ENCODE assay signal across 8 cellular contexts in the genomic region with DNA sequence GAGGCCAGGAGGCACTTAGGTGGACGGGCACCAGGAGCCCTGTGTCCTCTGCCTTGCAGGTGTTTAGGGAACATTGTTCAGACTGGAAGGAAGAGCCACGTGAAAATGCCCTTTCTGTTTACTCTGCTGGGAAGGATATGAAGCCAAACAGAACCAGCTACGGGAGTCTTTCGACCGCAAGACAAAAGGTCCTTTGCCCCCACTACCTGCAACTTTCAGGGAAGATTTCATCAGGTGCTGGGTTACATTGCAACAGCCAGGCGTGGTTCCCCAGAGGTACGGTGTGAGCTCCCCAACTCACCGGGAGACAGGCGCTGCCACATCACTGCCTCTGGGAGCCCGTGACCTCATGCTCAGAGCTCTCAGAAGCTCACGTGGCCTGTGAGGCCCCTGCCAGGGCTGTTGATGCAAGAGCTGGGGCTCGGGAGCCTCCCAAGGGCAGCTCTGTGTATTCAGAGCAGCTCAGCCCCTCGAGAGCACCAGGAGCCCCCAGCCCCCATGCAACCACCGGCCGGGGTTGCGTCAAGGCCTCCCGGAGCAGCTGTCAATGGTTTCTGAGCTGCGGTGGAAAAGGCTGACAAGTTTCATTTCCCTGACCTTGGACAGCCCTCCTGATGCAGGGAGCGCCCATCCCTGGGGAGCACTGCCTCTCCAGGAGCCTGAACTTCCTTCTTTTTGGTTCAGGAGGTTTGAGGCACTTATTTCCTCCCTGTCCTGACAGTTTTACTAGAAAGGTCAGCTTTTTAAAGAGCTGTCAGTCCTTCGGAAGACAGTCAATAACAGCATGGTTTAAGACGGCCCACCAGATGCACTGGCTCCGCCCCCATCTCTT. TPM values are rescaled to one million over a fixed set of nuclear protein-coding genes. Genes with fewer than 3 reads are reported as not detected.
DNase-seq lines count a peak whose midpoint lies in the region; ATAC-seq, FAIRE-seq and TF ChIP-seq lines count a peak whose summit lies in the region.

No MANE protein-coding gene starts in this region.

- no peak for TF ChIP-seq EP300 in GM12878 (IDR thresholded peaks at IDR 0.05; ENCODE audit: borderline replicate concordance in 1 of 2, control insufficient read depth in 1 of 2, low read depth in 2 of 2, low read length in 2 of 2)

- no peaks in the 10 kb centered on the region for H3K79me2 ChIP-seq in GM12878 (ENCODE audit: control insufficient read depth, insufficient read depth, low read length)

- FAIRE-seq in GM12878 (lab: Jason Lieb, UNC) (no peak), GM12891 (lab: Jason Lieb, UNC) (no peak)

- H3K4me3 ChIP-seq in GM12878 (no peak overlapping the region), liver (ENCODE audit: low read depth in 1 of 3, low read length in 3 of 3) (no peak overlapping the region)

- RAD21 ChIA-PET in GM12878 (lab: Charles Lee; ENCODE audit: unreplicated experiment) = interaction anchor here (0.7 to 1.3 kb wide), 4 partner anchors 15 to 197 kb away, joined by 3 read pairs; partner anchors contain the start of genes CBX4 and CBX8

- DNase-seq in AG08396 (ENCODE audit: low spot score) = peak; percentile 71
- peak; percentile 97 for DNase-seq in HuH-7 (ENCODE audit: low spot score)
- peak; percentile 88 for DNase-seq in RWPE1 (ENCODE audit: low spot score)
- no peak for DNase-seq in GM12878 (ENCODE audit: low read depth, low spot score)
- DNase-seq in stimulated activated CD8-positive, alpha-beta memory T cell treated with anti-CD3 and anti-CD28 coated beads, Interleukin-4, amount 100 ng/mL, for 48 hours = peak; percentile 76
- DNase-seq in GM12891 (ENCODE audit: insufficient read length, low spot score) = no peak

- no peak overlapping the region for H3K4me2 ChIP-seq in GM12878 (ENCODE audit: control insufficient read depth, insufficient read depth)

- H3K4me1 ChIP-seq in GM12878 (ENCODE audit: control insufficient read depth, insufficient read depth, low read length) = 0 out of 2 replicates have a peak, but pooled peaks cover 4% of the 10 kb centered on the region
- peaks cover 32 to 54% (median 48%) of the 10 kb centered on the region in 4 donors for H3K4me1 ChIP-seq in liver (ENCODE audit: control insufficient read depth in 4 of 4, insufficient read depth in 4 of 4, low read length in 3 of 4)

- in situ Hi-C loops in GM12878 (cut with MboI) = no loop called here

- WGBS in GM12878 (ENCODE audit: insufficient coverage, insufficient replicate concordance, low lambda C conversion rate, missing lambda C conversion rate) = 24% methylated on average over 22 of the region's 22 CpGs
- WGBS in liver = 24% methylated on average over 22 of the region's 22 CpGs

- H3K27me3 ChIP-seq in GM12878 (replicated peaks in 1 of 2; ENCODE audit: control insufficient read depth in 2 of 2, insufficient read depth in 2 of 2, low read length in 1 of 2) = peaks cover 1 to 3% of the 10 kb centered on the region in 2 experiments; a peak in 2 of 4 replicates
- H3K27me3 ChIP-seq in liver (ENCODE audit: control insufficient read depth in 4 of 4, insufficient read depth in 4 of 4, low read length in 3 of 4) = no peaks in the 10 kb centered on the region

- no peaks in the 10 kb centered on the region for H4K20me1 ChIP-seq in GM12878 (ENCODE audit: control insufficient read depth, insufficient read depth)

- H3K36me3 ChIP-seq in GM12878 (ENCODE audit: control insufficient read depth in 2 of 2, insufficient read depth in 2 of 2, low read length in 1 of 2) (no peaks in the 10 kb centered on the region), liver (ENCODE audit: control insufficient read depth in 4 of 4, insufficient read depth in 3 of 4, low read depth in 1 of 4, low read length in 3 of 4) (no peaks in the 10 kb centered on the region)

- TF ChIP-seq RAD21 in GM12878 (IDR thresholded peaks at IDR 0.05; ENCODE audit: insufficient read depth, low read depth, low read length) (no peak), liver (IDR thresholded peaks at IDR 0.05) (peak; percentile 10 to 34)

- peak; percentile 68 for ATAC-seq in GM12878
- ATAC-seq in GM18519 (IDR thresholded peaks at IDR 0.05; ENCODE audit: low FRiP score, unreplicated experiment) = no peak

- POLR2A ChIA-PET in RWPE1 (lab: Yijun Ruan, JAX; ENCODE audit: low non-redundant PET) (interaction anchor here (0.5 to 1.1 kb wide), 3 partner anchors 155 to 247 kb away, joined by 3 to 4 read pairs (median 3); partner anchors contain the start of gene CBX4), GM12878 (lab: Charles Lee) (interaction anchor here (0.6 kb wide), 1 partner anchor 1231 kb away, joined by 3 read pairs; no protein-coding TSS in a partner anchor)

- SMC1A ChIA-PET in GM12878 (lab: Charles Lee; ENCODE audit: uncharacterized antibody, unreplicated experiment) = interaction anchor here (1.1 to 1.5 kb wide), 3 partner anchors 12 to 23 kb away, joined by 3 to 5 read pairs (median 3); no protein-coding TSS in a partner anchor

- H3K9ac ChIP-seq in GM12878 (ENCODE audit: control insufficient read depth, insufficient read depth, low read length) = no peak overlapping the region
- H3K9ac ChIP-seq in liver (ENCODE audit: low read depth in 1 of 2, low read length in 2 of 2) = peak overlapping the region; percentile 10 to 71

- H3K27ac ChIP-seq in RWPE1 (peak overlapping the region; percentile 86), GM12878 (ENCODE audit: control insufficient read depth, insufficient read depth) (no peak overlapping the region), liver (ENCODE audit: low read depth in 1 of 2, low read length in 2 of 2) (peak overlapping the region; percentile 14 to 55)

- H3K9me3 ChIP-seq in GM12878 (replicated peaks; ENCODE audit: control insufficient read depth, insufficient read depth, low read length) = no peaks in the 10 kb centered on the region
- no peaks in the 10 kb centered on the region for H3K9me3 ChIP-seq in liver (ENCODE audit: control insufficient read depth in 4 of 4, low read length in 3 of 4)

- peak overlapping the region; percentile 24; the same call in 1 of the 2 replicates for H2AFZ ChIP-seq in GM12878 (ENCODE audit: control insufficient read depth, low read depth, low read length)

- CTCF ChIA-PET in RWPE1 (lab: Yijun Ruan, JAX) (interaction anchor here (0.5 to 1.4 kb wide), 7 partner anchors 15 to 998 kb away, joined by 3 to 5 read pairs (median 3); partner anchors contain the start of genes CBX4 and CHMP6), GM12878 (lab: Yijun Ruan, JAX) (interaction anchor here (0.8 to 2.4 kb wide), 8 partner anchors 10 to 252 kb away, joined by 3 to 12 read pairs (median 4); no protein-coding TSS in a partner anchor)

- BruUV-seq in GM12878 (replicated peaks; lab: Mats Ljungman, UMichigan) = no TSS peak

- TF ChIP-seq POLR2A in GM12878 (IDR thresholded peaks at IDR 0.05; ENCODE audit: low read depth, low read length) (no peak; the same call in 1 of the 2 replicates), GM12891 (IDR thresholded peaks at IDR 0.05; ENCODE audit: low read depth, low read length) (no peak)

- intact Hi-C loops in GM12878 (cut with micrococcal nuclease; ENCODE audit: unreplicated experiment) = no loop called here

- TF ChIP-seq CTCF in RWPE1 (conservative IDR thresholded peaks at IDR 0.05; ENCODE audit: low read depth) (no peak), GM12878 (IDR thresholded peaks at IDR 0.05 in 2 of 3, conservative IDR thresholded peaks at IDR 0.05 in 1 of 3; ENCODE audit: control insufficient read depth in 2 of 3, extremely low read depth in 1 of 3, insufficient read depth in 1 of 3, low read depth in 3 of 3, low read length in 3 of 3) (no peak), liver (IDR thresholded peaks at IDR 0.05; ENCODE audit: low read depth, low read length, missing input control) (no peak)

TF ChIP-seq in GM12891, 5 proteins besides CTCF, POLR2A, EP300 and RAD21 (continues in another document):
- no peak for TF ChIP-seq POU2F2 (IDR thresholded peaks at IDR 0.05; ENCODE audit: low read depth, low read length)

RNA-seq across cellular contexts. Expression of gene TBC1D16, which starts 42.1 kb away (rescaled TPM):
- total RNA-seq in GM12878 (2013; cell fraction: nucleolus; rRNA removed) = 0.25 and 0.32 TPM in 2 replicates
- 0.05 and 0.06 TPM in 2 replicates for total RNA-seq in GM12878 (2014; rRNA removed)
- total RNA-seq in GM12878 (2014; rRNA removed; fragmentation: Illumina TruSeq; extraction: Trizol) = 0.04 TPM in 1 of 2 replicates, not detected in the other
- 0.10 and 0.13 TPM in 2 replicates for total RNA-seq in GM12878 (2021)
- polyA plus RNA-seq in GM12878 (2011; ENCODE audit: low read depth) = 0.09 TPM
- 0.06 and 0.11 TPM in 2 replicates for polyA plus RNA-seq in GM12878 (2011; rRNA removed)
- polyA plus RNA-seq in GM12878 (2011; cell fraction: cytosol; rRNA removed) = 0.03 and 0.17 TPM in 2 replicates
- polyA plus RNA-seq in GM12878 (2011; cell fraction: nucleus; rRNA removed) = 0.15 and 0.21 TPM in 2 replicates
- polyA plus RNA-seq in GM12878 (2012) = 0.09 and 0.13 TPM in 2 replicates
- polyA plus RNA-seq in GM12878 (2014; fragmentation: Illumina TruSeq; extraction: Trizol) = not detected in 2 replicates
- polyA plus RNA-seq in GM12878 (2014; fragmentation: Nextera tagmentation; extraction: Ambion mirVana) = not detected
- polyA plus RNA-seq in GM12878 (2014; rRNA removed) = 0.01 TPM in 2 replicates
- polyA plus RNA-seq in GM12878 (2016; fragmentation: Nextera tagmentation; extraction: Ambion mirVana) = under 1 TPM; 0.05 to 0.13 TPM
- 0.15 and 0.37 TPM in 2 replicates for polyA minus RNA-seq in GM12878 (2011; rRNA and poly(A)+ RNA removed)
- polyA minus RNA-seq in GM12878 (2011; cell fraction: cytosol; rRNA and poly(A)+ RNA removed) = 0.21 TPM in 1 of 2 replicates, not detected in the other
- 0.12 and 0.19 TPM in 2 replicates for polyA minus RNA-seq in GM12878 (2011; cell fraction: nucleus; rRNA and poly(A)+ RNA removed)
- 10 to 100 TPM in 1 of 2 donors, 1 to 10 TPM in 1; 4.7 to 29.5 TPM for total RNA-seq in liver
- polyA plus RNA-seq in liver = 1 to 10 TPM; 3.4 to 4.7 TPM
- polyA plus RNA-seq in GM12891 (2012; ENCODE audit: low read depth, missing spikeins) = 0.21 TPM

RNA-seq across cellular contexts. Expression of gene CCDC40, which starts 42.8 kb away (rescaled TPM):
- not detected in 2 replicates for total RNA-seq in GM12878 (2013; cell fraction: nucleolus; rRNA removed)
- total RNA-seq in GM12878 (2014; rRNA removed) = 0.06 TPM in 1 of 2 replicates, not detected in the other
- not detected in 2 replicates for total RNA-seq in GM12878 (2014; rRNA removed; fragmentation: Illumina TruSeq; extraction: Trizol)
- total RNA-seq in GM12878 (2021) = not detected in 2 replicates
- polyA plus RNA-seq in GM12878 (2011; ENCODE audit: low read depth) = not detected
- polyA plus RNA-seq in GM12878 (2011; rRNA removed) = 0.10 TPM in 1 of 2 replicates, not detected in the other
- polyA plus RNA-seq in GM12878 (2011; cell fraction: cytosol; rRNA removed) = 0.19 TPM in 1 of 2 replicates, not detected in the other
- polyA plus RNA-seq in GM12878 (2011; cell fraction: nucleus; rRNA removed) = 0.36 and 0.47 TPM in 2 replicates
- not detected in 2 replicates for polyA plus RNA-seq in GM12878 (2012)
- polyA plus RNA-seq in GM12878 (2014; fragmentation: Illumina TruSeq; extraction: Trizol) = not detected in 2 replicates
- polyA plus RNA-seq in GM12878 (2014; fragmentation: Nextera tagmentation; extraction: Ambion mirVana) = not detected
- not detected in 2 replicates for polyA plus RNA-seq in GM12878 (2014; rRNA removed)
- polyA plus RNA-seq in GM12878 (2016; fragmentation: Nextera tagmentation; extraction: Ambion mirVana) = not detected
- not detected in 2 replicates for polyA minus RNA-seq in GM12878 (2011; rRNA and poly(A)+ RNA removed)
- not detected in 2 replicates for polyA minus RNA-seq in GM12878 (2011; cell fraction: cytosol; rRNA and poly(A)+ RNA removed)
- not detected in 2 replicates for polyA minus RNA-seq in GM12878 (2011; cell fraction: nucleus; rRNA and poly(A)+ RNA removed)
- total RNA-seq in liver = 1 to 10 TPM in 1 of 2 donors, under 1 TPM in 1; 0.93 to 3.0 TPM
- polyA plus RNA-seq in liver = 1 to 10 TPM in 1 of 2 donors, under 1 TPM in 1; 0.60 to 1.9 TPM
- polyA plus RNA-seq in GM12891 (2012; ENCODE audit: low read depth, missing spikeins) = 0.14 TPM

Comparison
In these comparisons a context has a peak if more than half of its experiments do, and no peak if none do; other contexts are left out.
1. DNase-seq: peak in AG08396 (single experiment), HuH-7 (single experiment), RWPE1 (single experiment) and stimulated activated CD8-positive, alpha-beta memory T cell treated with anti-CD3 and anti-CD28 coated beads, Interleukin-4, amount 100 ng/mL, for 48 hours (single experiment); none in GM12878 (single experiment) and GM12891 (single experiment).
2. RNA of gene TBC1D16, which starts 42.1 kb away (total RNA-seq): 4.7 to 29.5 TPM in liver; 0.04 to 0.32 TPM in GM12878; every median in the first group is over 4 times any median in the second.